Comparison of ENCODE assay signal across 17 cellular contexts in genomic region chr2:154637426-154637825, GRCh38.
"Had no signal": no experiment of that assay in that cellular context is flagged by ENCODE, and none has a peak within 500 bp of the region (broad histone marks: within the 10 kb centered on the region; RNA-seq: fewer than 3 reads in every experiment).

No MANE protein-coding gene starts in this region.

- H3K4me3 ChIP-seq: coronary artery, hepatocyte, mucosa of descending colon, suprapubic skin, thyroid gland, upper lobe of left lung, uterus had no signal

- H3K9me3 ChIP-seq: mucosa of descending colon, suprapubic skin, thyroid gland, upper lobe of left lung, uterus had no signal

- DNase-seq: effector CD4-positive, alpha-beta T cell; foreskin melanocyte; head of caudate nucleus; kidney glomerular epithelial cell; mucosa of descending colon; naive thymus-derived CD8-positive, alpha-beta T cell; posterior cingulate gyrus; right cardiac atrium; small intestine; stimulated activated CD4-positive, alpha-beta T cell treated with anti-CD3 and anti-CD28 coated beads, Interleukin-12 subunit alpha, Interleukin-12 subunit beta, amount 100 ng/mL, for 4 hours; stimulated activated naive CD8-positive, alpha-beta T cell treated with anti-CD3 and anti-CD28 coated beads, Interleukin-15, Interleukin-2, amounts not matched to agents 100 U/mL and 50 U/mL, for 24 hours; thyroid gland; upper lobe of left lung; uterus had no signal

- H3K4me1 Mint-ChIP-seq: naive thymus-derived CD8-positive, alpha-beta T cell had no signal

- ATAC-seq: mucosa of descending colon; naive thymus-derived CD8-positive, alpha-beta T cell; right cardiac atrium; stimulated activated naive CD8-positive, alpha-beta T cell treated with anti-CD3 and anti-CD28 coated beads, Interleukin-15, Interleukin-2, amounts not matched to agents 100 U/mL and 50 U/mL, for 24 hours had no signal

- H3K4me1 ChIP-seq: suprapubic skin, thyroid gland, upper lobe of left lung, uterus had no signal

- H3K36me3 ChIP-seq: suprapubic skin, thyroid gland, upper lobe of left lung, uterus had no signal

- H3K4me3 Mint-ChIP-seq: naive thymus-derived CD8-positive, alpha-beta T cell had no signal

- H3K27me3 ChIP-seq: hepatocyte, suprapubic skin, thyroid gland, upper lobe of left lung, uterus had no signal

- H3K27me3 Mint-ChIP-seq: naive thymus-derived CD8-positive, alpha-beta T cell had no signal

- H3K27ac ChIP-seq: hepatocyte, suprapubic skin, thyroid gland, upper lobe of left lung, uterus had no signal

- H3K36me3 Mint-ChIP-seq: naive thymus-derived CD8-positive, alpha-beta T cell had no signal

- H3K27ac Mint-ChIP-seq: naive thymus-derived CD8-positive, alpha-beta T cell had no signal
